ENCODE assay signal across 15 cellular contexts in genomic region chr15:78082106-78082742, GRCh38. TPM values are rescaled to one million over a fixed set of nuclear protein-coding genes. Genes with fewer than 3 reads are reported as not detected.
DNase-seq lines count a peak whose midpoint lies in the region; ATAC-seq, FAIRE-seq and TF ChIP-seq lines count a peak whose summit lies in the region.
"Had no signal": no experiment of that assay in that cellular context is flagged by ENCODE, and none has a peak within 500 bp of the region (broad histone marks: within the 10 kb centered on the region; RNA-seq: fewer than 3 reads in every experiment).

No MANE protein-coding gene starts in this region.

- H3K27me3 Mint-ChIP-seq in activated T-cell treated with anti-CD3 and anti-CD28 coated beads, Interleukin-2, amount 50 U/mL, for 24 hours: no peaks in the 10 kb centered on the region
- no peaks in the 10 kb centered on the region for H3K27me3 Mint-ChIP-seq in activated CD8-positive, alpha-beta T cell treated with anti-CD3 and anti-CD28 coated beads, Interleukin-2, amount 10 ng/mL, durations not matched to agents 7 days and 5 days (ENCODE audit: low read depth)

- peak overlapping the region; percentile 33 to 83 for H3K27ac ChIP-seq in left lung
- H3K27ac ChIP-seq: vagina had no signal

- peak; percentile 26 for DNase-seq in activated T-cell treated with anti-CD3 and anti-CD28 coated beads, Interleukin-2, amount 50 U/mL, for 24 hours
- no peak for DNase-seq in activated T-cell treated with anti-CD3 and anti-CD28 coated beads, Interleukin-2, amount 50 U/mL, for 48 hours
- DNase-seq in activated CD8-positive, alpha-beta T cell treated with anti-CD3 and anti-CD28 coated beads, Interleukin-2, amount 10 ng/mL, durations not matched to agents 7 days and 5 days: no peak
- DNase-seq in left lung (peak in 1 of 2 donors; percentile 72), GM12892 (ENCODE audit: insufficient read length) (no peak)
- no peak for DNase-seq in stimulated activated naive CD8-positive, alpha-beta T cell treated with anti-CD3 and anti-CD28 coated beads, Interleukin-15, Interleukin-2, amounts not matched to agents 100 U/mL and 50 U/mL, for 24 hours
- DNase-seq in stimulated activated naive CD4-positive, alpha-beta T cell (lab: John Stamatoyannopoulos, UW): no peak
- DNase-seq: DMS53, H9, NCI-H187 had no signal

- peaks cover 15 to 72% of the 10 kb centered on the region in 2 donors for H3K4me1 ChIP-seq in left lung
- H3K4me1 ChIP-seq: vagina had no signal

- H3K9me3 ChIP-seq in left lung: no peaks in the 10 kb centered on the region
- H3K9me3 ChIP-seq: vagina had no signal

- peak overlapping the region; percentile 37 for H3K27ac Mint-ChIP-seq in activated T-cell treated with anti-CD3 and anti-CD28 coated beads, Interleukin-2, amount 50 U/mL, for 24 hours
- peak overlapping the region; percentile 72 for H3K27ac Mint-ChIP-seq in activated CD8-positive, alpha-beta T cell treated with anti-CD3 and anti-CD28 coated beads, Interleukin-2, amount 10 ng/mL, durations not matched to agents 7 days and 5 days

- no peak for TF ChIP-seq CTCF in left lung (IDR thresholded peaks at IDR 0.05)

- H3K36me3 ChIP-seq in left lung: no peaks in the 10 kb centered on the region
- H3K36me3 ChIP-seq: vagina had no signal

- no peaks in the 10 kb centered on the region for H3K36me3 Mint-ChIP-seq in activated T-cell treated with anti-CD3 and anti-CD28 coated beads, Interleukin-2, amount 50 U/mL, for 24 hours (ENCODE audit: low read depth)
- H3K36me3 Mint-ChIP-seq in activated CD8-positive, alpha-beta T cell treated with anti-CD3 and anti-CD28 coated beads, Interleukin-2, amount 10 ng/mL, durations not matched to agents 7 days and 5 days (ENCODE audit: low read depth): no peaks in the 10 kb centered on the region

- H3K4me3 Mint-ChIP-seq in activated T-cell treated with anti-CD3 and anti-CD28 coated beads, Interleukin-2, amount 50 U/mL, for 24 hours: no peak overlapping the region
- H3K4me3 Mint-ChIP-seq in activated CD8-positive, alpha-beta T cell treated with anti-CD3 and anti-CD28 coated beads, Interleukin-2, amount 10 ng/mL, durations not matched to agents 7 days and 5 days: no peak overlapping the region
- H3K4me3 Mint-ChIP-seq: H9 had no signal

- POLR2A ChIA-PET in activated CD8-positive, alpha-beta T cell treated with anti-CD3 and anti-CD28 coated beads, Interleukin-2, amount 10 ng/mL, durations not matched to agents 7 days and 5 days (lab: Charles Lee): interaction anchor here (1.0 to 1.2 kb wide), 3 partner anchors 12 to 25 kb away, joined by 4 to 5 read pairs (median 4); no protein-coding TSS in a partner anchor

- no peak for TF ChIP-seq POLR2A in GM12892 (IDR thresholded peaks at IDR 0.05; ENCODE audit: low read depth, low read length)

- no peaks in the 10 kb centered on the region for H3K27me3 ChIP-seq in left lung
- H3K27me3 ChIP-seq: vagina had no signal

- H3K9me3 Mint-ChIP-seq in activated T-cell treated with anti-CD3 and anti-CD28 coated beads, Interleukin-2, amount 50 U/mL, for 24 hours: no peaks in the 10 kb centered on the region
- no peaks in the 10 kb centered on the region for H3K9me3 Mint-ChIP-seq in activated CD8-positive, alpha-beta T cell treated with anti-CD3 and anti-CD28 coated beads, Interleukin-2, amount 10 ng/mL, durations not matched to agents 7 days and 5 days (ENCODE audit: insufficient read depth)
- H3K9me3 Mint-ChIP-seq: H9 had no signal

- intact Hi-C loops in left lung (cut with DNase I): no loop called here

- no peak for FAIRE-seq in GM12892 (lab: Jason Lieb, UNC)
- FAIRE-seq: astrocyte, endometrium, GM12891 had no signal

- no peak for ATAC-seq in activated CD8-positive, alpha-beta T cell treated with anti-CD3 and anti-CD28 coated beads, Interleukin-2, amount 10 ng/mL, durations not matched to agents 7 days and 5 days
- ATAC-seq in left lung (peak; percentile 51), HG03520 (IDR thresholded peaks at IDR 0.05; ENCODE audit: unreplicated experiment) (no peak)
- peak; percentile 53 for ATAC-seq in stimulated activated naive CD8-positive, alpha-beta T cell treated with anti-CD3 and anti-CD28 coated beads, Interleukin-15, Interleukin-2, amounts not matched to agents 100 U/mL and 50 U/mL, for 24 hours

- CTCF ChIA-PET in activated CD8-positive, alpha-beta T cell treated with anti-CD3 and anti-CD28 coated beads, Interleukin-2, amount 10 ng/mL, durations not matched to agents 7 days and 5 days (lab: Charles Lee): interaction anchor here (1.1 to 3.3 kb wide), 5 partner anchors 9 to 63 kb away, joined by 3 to 25 read pairs (median 4); partner anchors contain the start of gene SH2D7

- no peak overlapping the region for H3K4me3 ChIP-seq in left lung
- H3K4me3 ChIP-seq: vagina had no signal

- peaks cover 17% of the 10 kb centered on the region for H3K4me1 Mint-ChIP-seq in activated T-cell treated with anti-CD3 and anti-CD28 coated beads, Interleukin-2, amount 50 U/mL, for 24 hours (ENCODE audit: low read depth)
- H3K4me1 Mint-ChIP-seq in activated CD8-positive, alpha-beta T cell treated with anti-CD3 and anti-CD28 coated beads, Interleukin-2, amount 10 ng/mL, durations not matched to agents 7 days and 5 days (ENCODE audit: low read depth): peaks cover 53% of the 10 kb centered on the region

RNA-seq across cellular contexts. Expression of gene TBC1D2B, which starts 4.7 kb away (rescaled TPM):
- 100 to 1,000 TPM; 109 to 119 TPM for total RNA-seq in activated CD8-positive, alpha-beta T cell treated with anti-CD3 and anti-CD28 coated beads, Interleukin-2, amount 10 ng/mL, durations not matched to agents 7 days and 5 days
- 10 to 100 TPM; 56.2 to 64.9 TPM for total RNA-seq in left lung
- polyA plus RNA-seq in GM12892 (2012; ENCODE audit: missing spikeins): 17.2 TPM

RNA-seq across cellular contexts. Expression of gene SH2D7, which starts 10.1 kb away (rescaled TPM):
- total RNA-seq in activated CD8-positive, alpha-beta T cell treated with anti-CD3 and anti-CD28 coated beads, Interleukin-2, amount 10 ng/mL, durations not matched to agents 7 days and 5 days: under 1 TPM; 0.29 to 0.31 TPM
- total RNA-seq in left lung: not detected
- not detected for polyA plus RNA-seq in GM12892 (2012; ENCODE audit: missing spikeins)
- total RNA-seq: astrocyte, H9, vagina had no signal

RNA-seq across cellular contexts. Expression of gene CIB2, which starts 49.0 kb away (rescaled TPM):
- 1 to 10 TPM; 1.4 to 2.2 TPM for total RNA-seq in activated CD8-positive, alpha-beta T cell treated with anti-CD3 and anti-CD28 coated beads, Interleukin-2, amount 10 ng/mL, durations not matched to agents 7 days and 5 days
- 1 to 10 TPM; 1.3 to 3.5 TPM for total RNA-seq in left lung
- 2.7 TPM for polyA plus RNA-seq in GM12892 (2012; ENCODE audit: missing spikeins)

Comparison
In these comparisons a context has a peak if more than half of its experiments do, and no peak if none do; other contexts are left out.
1. ATAC-seq: peak in left lung (single experiment) and stimulated activated naive CD8-positive, alpha-beta T cell treated with anti-CD3 and anti-CD28 coated beads, Interleukin-15, Interleukin-2, amounts not matched to agents 100 U/mL and 50 U/mL, for 24 hours (single experiment); none in activated CD8-positive, alpha-beta T cell treated with anti-CD3 and anti-CD28 coated beads, Interleukin-2, amount 10 ng/mL, durations not matched to agents 7 days and 5 days (single experiment) and HG03520 (single experiment).